In the genomic region with DNA sequence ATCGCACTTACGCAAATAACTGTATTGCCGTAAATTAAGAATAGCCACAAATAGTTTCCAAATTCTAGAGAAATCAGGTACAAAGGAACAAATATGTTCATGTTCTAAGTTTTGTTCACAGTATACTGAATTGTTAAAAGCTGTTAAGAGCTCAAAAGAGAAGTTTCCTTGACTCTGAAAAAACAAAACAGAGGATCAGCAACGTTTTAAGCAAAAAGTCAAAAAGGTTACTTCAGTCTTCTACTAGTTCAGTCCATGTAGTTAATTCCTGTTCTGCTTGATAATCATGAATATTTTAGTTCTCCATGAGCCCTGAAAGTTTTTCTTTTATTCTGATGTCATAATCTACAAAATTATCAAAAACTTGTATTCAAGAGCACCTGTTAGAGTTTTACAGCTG, we compare ENCODE assay signal across 26 cellular contexts.
"Had no signal": no experiment of that assay in that cellular context is flagged by ENCODE, and none has a peak within 500 bp of the region (broad histone marks: within the 10 kb centered on the region; RNA-seq: fewer than 3 reads in every experiment).

No MANE protein-coding gene starts in this region.

- H3K36me3 Mint-ChIP-seq: stimulated activated naive B cell treated with anti-CD40 and anti-IgM and Interleukin-4, amounts not matched to agents 10 μg/mL and 1 μg/mL and 100 μg/mL, for 72 hours had no signal

- H3K27ac ChIP-seq: left ventricle myocardium inferior, pancreas, prostate gland, skin epidermis, stomach, testis, thyroid gland, transverse colon, upper lobe of left lung, vagina had no signal

- H3K4me3 ChIP-seq: left ventricle myocardium inferior, lung, mucosa of descending colon, pancreas, prostate gland, skin epidermis, stomach, testis, thyroid gland, transverse colon, upper lobe of left lung, vagina had no signal

- H3K4me1 Mint-ChIP-seq: naive thymus-derived CD4-positive, alpha-beta T cell had no signal

- H3K27me3 ChIP-seq: pancreas, stomach, testis, thyroid gland, transverse colon, upper lobe of left lung, vagina had no signal

- H3K27me3 Mint-ChIP-seq: natural killer cell treated with Interleukin-12 subunit alpha and Interleukin-12 subunit beta and Interleukin-15 and Interleukin-18, amount 100 ng/mL, for 72 hours had no signal

- H3K27ac Mint-ChIP-seq: naive thymus-derived CD4-positive, alpha-beta T cell; natural killer cell treated with Interleukin-12 subunit alpha and Interleukin-12 subunit beta and Interleukin-15 and Interleukin-18, amount 100 ng/mL, for 72 hours; stimulated activated naive B cell treated with anti-CD40 and anti-IgM and Interleukin-4, amounts not matched to agents 10 μg/mL and 1 μg/mL and 100 μg/mL, for 72 hours had no signal

- H3K36me3 ChIP-seq: left ventricle myocardium inferior, pancreas, prostate gland, stomach, thyroid gland, transverse colon, upper lobe of left lung, vagina had no signal

- H3K4me3 Mint-ChIP-seq: naive thymus-derived CD4-positive, alpha-beta T cell; natural killer cell treated with Interleukin-12 subunit alpha and Interleukin-12 subunit beta and Interleukin-15 and Interleukin-18, amount 100 ng/mL, for 72 hours; stimulated activated naive B cell treated with anti-CD40 and anti-IgM and Interleukin-4, amounts not matched to agents 10 μg/mL and 1 μg/mL and 100 μg/mL, for 72 hours had no signal

- H3K4me1 ChIP-seq: left ventricle myocardium inferior, pancreas, prostate gland, stomach, testis, thyroid gland, transverse colon, upper lobe of left lung, vagina had no signal

- DNase-seq: islet precursor cell; left ventricle myocardium inferior; midbrain; mucosa of descending colon; naive thymus-derived CD4-positive, alpha-beta T cell; pancreas; posterior cingulate gyrus; retina; right cardiac atrium; stimulated activated CD4-positive, alpha-beta T cell treated with anti-CD3 and anti-CD28 coated beads, Interleukin-12 subunit alpha, Interleukin-12 subunit beta, amount 100 ng/mL, for 4 hours; stimulated activated CD4-positive, alpha-beta T cell treated with anti-CD3 and anti-CD28 coated beads, Interleukin-15, amount 100 ng/mL, for 24 hours; stimulated activated CD4-positive, alpha-beta T cell treated with anti-CD3 and anti-CD28 coated beads, Interleukin-2, amount 100 ng/mL, for 24 hours; stimulated activated CD4-positive, alpha-beta T cell treated with anti-CD3 and anti-CD28 coated beads, Interleukin-4, amount 100 ng/mL, for 1 hour; stimulated activated naive B cell treated with anti-CD40 and anti-IgM and Interleukin-4, amounts not matched to agents 10 μg/mL and 1 μg/mL and 100 μg/mL, for 72 hours; stimulated activated naive CD8-positive, alpha-beta T cell treated with anti-CD3 and anti-CD28 coated beads, Interleukin-15, Interleukin-2, amounts not matched to agents 100 U/mL and 50 U/mL, for 24 hours; stomach; testis; thyroid gland; transverse colon; upper lobe of left lung had no signal

- ATAC-seq: mucosa of descending colon; naive thymus-derived CD4-positive, alpha-beta T cell; natural killer cell treated with Interleukin-12 subunit alpha and Interleukin-12 subunit beta and Interleukin-15 and Interleukin-18, amount 100 ng/mL, for 72 hours; pancreas; right cardiac atrium; sciatic nerve; stimulated activated naive B cell treated with anti-CD40 and anti-IgM and Interleukin-4, amounts not matched to agents 10 μg/mL and 1 μg/mL and 100 μg/mL, for 72 hours; stimulated activated naive CD8-positive, alpha-beta T cell treated with anti-CD3 and anti-CD28 coated beads, Interleukin-15, Interleukin-2, amounts not matched to agents 100 U/mL and 50 U/mL, for 24 hours had no signal
